Comparison of ENCODE assay signal across 27 cellular contexts in the genomic region with DNA sequence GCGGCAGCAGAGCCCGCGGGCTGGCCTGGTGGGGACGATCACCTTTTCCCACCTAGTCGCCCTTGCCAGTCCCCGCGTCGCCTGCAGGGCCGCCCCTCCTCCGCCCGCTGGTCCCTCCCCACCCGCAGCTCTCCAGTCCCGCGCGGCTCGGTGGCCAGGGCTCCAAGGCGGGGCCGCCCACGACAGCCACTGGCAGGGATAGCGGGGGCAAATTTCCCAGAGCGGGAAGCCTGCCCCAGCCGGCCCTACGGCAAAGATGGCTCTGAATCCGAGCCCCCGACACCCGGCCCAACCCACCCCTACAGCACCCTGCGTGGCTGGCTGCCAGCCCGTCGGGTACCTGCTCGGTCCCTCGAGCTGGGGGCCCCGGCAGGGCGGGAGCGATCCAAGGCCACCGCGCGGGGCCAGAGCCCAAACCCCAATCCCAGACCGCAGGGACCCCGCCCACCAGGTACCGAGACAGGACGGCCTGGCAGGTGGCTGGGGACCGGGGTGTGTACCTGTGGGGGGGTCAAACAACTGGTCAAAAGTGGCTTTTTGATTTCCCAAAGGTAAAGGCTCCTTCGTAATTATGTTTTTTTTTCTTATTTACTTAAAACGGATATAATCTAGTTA. TPM values are rescaled to one million over a fixed set of nuclear protein-coding genes. Genes with fewer than 3 reads are reported as not detected.
DNase-seq lines count a peak whose midpoint lies in the region; ATAC-seq and TF ChIP-seq lines count a peak whose summit lies in the region.
"Had no signal": no experiment of that assay in that cellular context is flagged by ENCODE, and none has a peak within 500 bp of the region (broad histone marks: within the 10 kb centered on the region; RNA-seq: fewer than 3 reads in every experiment).

No MANE protein-coding gene starts in this region.

- H3K9me2 ChIP-seq in MM.1S (replicated peaks; ENCODE audit: insufficient read depth, low read length) = no peaks in the 10 kb centered on the region

- H3K9me3 ChIP-seq in heart left ventricle (peaks cover 0 to 24% (median 0%) of the 10 kb centered on the region in 12 donors), suprapubic skin (peaks cover 10% of the 10 kb centered on the region), MM.1S (replicated peaks; ENCODE audit: insufficient read depth, low read length) (no peaks in the 10 kb centered on the region)
- H3K9me3 ChIP-seq: MG63 had no signal

- TF ChIP-seq POLR2A in heart left ventricle (IDR thresholded peaks at IDR 0.05) (no peak), suprapubic skin (IDR thresholded peaks at IDR 0.05) (no peak)

- H3K27me3 ChIP-seq in heart left ventricle (peaks cover 2 to 32% (median 12%) of the 10 kb centered on the region in 9 donors), dorsolateral prefrontal cortex (peaks cover 0 to 32% (median 16%) of the 10 kb centered on the region in 45 donors), suprapubic skin (peaks cover 10% of the 10 kb centered on the region), MM.1S (replicated peaks; ENCODE audit: insufficient read depth, low read length) (no peaks in the 10 kb centered on the region)
- H3K27me3 ChIP-seq: BLaER1, MG63 had no signal

- intact Hi-C loops in heart left ventricle (cut with DNase I) = no loop called here
- intact Hi-C loops in left cardiac atrium (cut with DNase I) = no loop called here
- intact Hi-C loops in dorsolateral prefrontal cortex (cut with DNase I) = no loop called here

- no peak overlapping the region for H3K4me2 ChIP-seq in MM.1S (ENCODE audit: low read depth, low read length)
- H3K4me2 ChIP-seq: BLaER1, GM23338 had no signal

- H3K27ac ChIP-seq in heart left ventricle (no peak overlapping the region), dorsolateral prefrontal cortex (no peak overlapping the region), suprapubic skin (no peak overlapping the region), MM.1S (ENCODE audit: low read length) (no peak overlapping the region)
- H3K27ac ChIP-seq: BLaER1, RWPE1 had no signal

- DNase-seq in heart left ventricle (no peak), left cardiac atrium (no peak), dorsolateral prefrontal cortex (no peak), suprapubic skin (ENCODE audit: low spot score in 2 of 2) (no peak), MM.1S (no peak)
- no peak for DNase-seq in NK-92 treated with Interleukin-12 subunit alpha and Interleukin-12 subunit beta, amount 100 ng/mL, for 24 hours (lab: John Stamatoyannopoulos, UW)
- no peak for DNase-seq in effector CD8-positive, alpha-beta T cell (lab: John Stamatoyannopoulos, UW)
- DNase-seq: CD4-positive, CD25-positive, alpha-beta regulatory T cell; DMS79; EL; GDM1; H9; IMR-90; KG1; MG63; NCI-H2029; NCI-H446 treated with DMSO at 0.1 percent for 48 hours; NCI-H526; SHP77 had no signal

- TF ChIP-seq CTCF in heart left ventricle (IDR thresholded peaks at IDR 0.05) (no peak), dorsolateral prefrontal cortex (IDR thresholded peaks at IDR 0.05 in 54 of 56, conservative IDR thresholded peaks at IDR 0.05 in 2 of 56; ENCODE audit: low read depth in 1 of 56, partially characterized antibody in 56 of 56) (no peak), suprapubic skin (IDR thresholded peaks at IDR 0.05) (no peak), MM.1S (IDR thresholded peaks at IDR 0.05; ENCODE audit: low read length) (no peak)

- no peak overlapping the region for H2AFZ ChIP-seq in MM.1S (ENCODE audit: low read length)
- H2AFZ ChIP-seq: GM23338 had no signal

- no peak overlapping the region for H3K9ac ChIP-seq in MM.1S (ENCODE audit: low read length)
- H3K9ac ChIP-seq: BLaER1 had no signal

- 4 to 8% (median 6%) methylated on average over 23 to 44 of the region's 44 CpGs for WGBS in heart left ventricle, 4 donors
- 12% methylated on average over 7 of the region's 44 CpGs for WGBS in suprapubic skin

- ATAC-seq in heart left ventricle (peak in 1 of 4 donors; percentile 47), left cardiac atrium (no peak)
- ATAC-seq: GM12878, GM23338, Panc1 had no signal

- H3K36me3 ChIP-seq in heart left ventricle (no peaks in the 10 kb centered on the region), suprapubic skin (no peaks in the 10 kb centered on the region), MM.1S (replicated peaks; ENCODE audit: insufficient read depth, low read length) (no peaks in the 10 kb centered on the region)
- H3K36me3 ChIP-seq: BLaER1, MG63 had no signal

- H3K4me1 ChIP-seq in heart left ventricle = peaks cover 0 to 10% (median 0%) of the 10 kb centered on the region in 12 donors
- H3K4me1 ChIP-seq in suprapubic skin = no peaks in the 10 kb centered on the region
- H3K4me1 ChIP-seq in MM.1S (ENCODE audit: low read length) = no peaks in the 10 kb centered on the region
- H3K4me1 ChIP-seq: BLaER1 had no signal

- H3K4me3 ChIP-seq in heart left ventricle (peak overlapping the region in 7 of 12 donors; percentile 16 to 42 (median 28)), dorsolateral prefrontal cortex (peak overlapping the region in 44 of 59 donors; percentile 0 to 62 (median 34)), suprapubic skin (peak overlapping the region; percentile 7), MM.1S (ENCODE audit: low read length) (no peak overlapping the region)
- H3K4me3 ChIP-seq: GM12878, GM23338, MG63 had no signal

- H3F3A ChIP-seq in MM.1S (ENCODE audit: insufficient read depth, low read length) = no peaks in the 10 kb centered on the region

- no peak for TF ChIP-seq EP300 in suprapubic skin (IDR thresholded peaks at IDR 0.05)

- no peaks in the 10 kb centered on the region for H3K79me2 ChIP-seq in MM.1S (ENCODE audit: low read length)

- no peaks in the 10 kb centered on the region for H4K20me1 ChIP-seq in MM.1S (ENCODE audit: insufficient read depth, low read length)
- H4K20me1 ChIP-seq: BLaER1 had no signal

RNA-seq across cellular contexts. Expression of a gene that starts 6.3 kb away (rescaled TPM):
- 1 to 10 TPM in 5 of 9 donors, under 1 TPM in 2, not detected in 2; 0.10 to 4.7 (median 2.0) TPM for total RNA-seq in heart left ventricle
- 1 to 10 TPM in 1 of 2 donors, under 1 TPM in 1; 0.19 to 2.6 TPM for polyA plus RNA-seq in heart left ventricle
- 1 to 10 TPM in 1 of 2 donors, under 1 TPM in 1; 0.50 to 4.9 TPM for total RNA-seq in left cardiac atrium
- 10 to 100 TPM in 49 of 120 experiments, 1 to 10 TPM in 71; 2.6 to 37.3 (median 9.2) TPM for total RNA-seq in dorsolateral prefrontal cortex
- total RNA-seq in suprapubic skin = 1 to 10 TPM in 3 of 4 donors, not detected in 1; 1.9 to 4.5 (median 1.9) TPM
- total RNA-seq: CD4-positive, CD25-positive, alpha-beta regulatory T cell; GM12878; GM23338; H9; IMR-90; OCI-LY7; SK-MEL-5 had no signal
- polyA plus RNA-seq: AG04450; CD4-positive, CD25-positive, alpha-beta regulatory T cell; GM12878; GM23338; IMR-90 had no signal
